24 cellular contexts compared by ENCODE assay signal in genomic region chr5:39121315-39121714, GRCh38. TPM values are rescaled to one million over a fixed set of nuclear protein-coding genes. Genes with fewer than 3 reads are reported as not detected.
DNase-seq lines count a peak whose midpoint lies in the region; ATAC-seq and TF ChIP-seq lines count a peak whose summit lies in the region.
"Had no signal": no experiment of that assay in that cellular context is flagged by ENCODE, and none has a peak within 500 bp of the region (broad histone marks: within the 10 kb centered on the region; RNA-seq: fewer than 3 reads in every experiment).

No MANE protein-coding gene starts in this region.

- peaks cover 44% of the 10 kb centered on the region for H3K4me1 Mint-ChIP-seq in activated naive CD4-positive, alpha-beta T cell treated with anti-CD3 and anti-CD28 coated beads for 36 hours (ENCODE audit: low read depth)
- peaks cover 14 to 23% (median 22%) of the 10 kb centered on the region in 4 donors for H3K4me1 Mint-ChIP-seq in CD4-positive, CD25-positive, alpha-beta regulatory T cell
- peaks cover 29% of the 10 kb centered on the region for H3K4me1 Mint-ChIP-seq in activated T-helper 17 cell treated with anti-CD3 and anti-CD28 coated beads, Interleukin-2, amount 50 U/mL, for 72 hours
- H3K4me1 Mint-ChIP-seq: CD14-positive monocyte, H9, IgD-negative memory B cell had no signal

- no peaks in the 10 kb centered on the region for H3K27me3 Mint-ChIP-seq in activated naive CD4-positive, alpha-beta T cell treated with anti-CD3 and anti-CD28 coated beads for 36 hours (ENCODE audit: low read depth)
- H3K27me3 Mint-ChIP-seq in CD4-positive, CD25-positive, alpha-beta regulatory T cell = no peaks in the 10 kb centered on the region
- no peaks in the 10 kb centered on the region for H3K27me3 Mint-ChIP-seq in activated T-helper 17 cell treated with anti-CD3 and anti-CD28 coated beads, Interleukin-2, amount 50 U/mL, for 72 hours
- H3K27me3 Mint-ChIP-seq: IgD-negative memory B cell had no signal

- H3K36me3 ChIP-seq in CD4-positive, CD25-positive, alpha-beta regulatory T cell (ENCODE audit: control insufficient read depth, insufficient read depth, low read length) = peaks cover 97% of the 10 kb centered on the region
- H3K36me3 ChIP-seq: MG63, Peyer's patch had no signal

- no peaks in the 10 kb centered on the region for H3K9me3 Mint-ChIP-seq in activated naive CD4-positive, alpha-beta T cell treated with anti-CD3 and anti-CD28 coated beads for 36 hours
- no peaks in the 10 kb centered on the region for H3K9me3 Mint-ChIP-seq in CD4-positive, CD25-positive, alpha-beta regulatory T cell
- H3K9me3 Mint-ChIP-seq in activated T-helper 17 cell treated with anti-CD3 and anti-CD28 coated beads, Interleukin-2, amount 50 U/mL, for 72 hours = no peaks in the 10 kb centered on the region
- H3K9me3 Mint-ChIP-seq: CD14-positive monocyte, H9 had no signal

- no peak overlapping the region for H3K4me3 Mint-ChIP-seq in activated naive CD4-positive, alpha-beta T cell treated with anti-CD3 and anti-CD28 coated beads for 36 hours
- H3K4me3 Mint-ChIP-seq in CD4-positive, CD25-positive, alpha-beta regulatory T cell = no peak overlapping the region
- no peak overlapping the region for H3K4me3 Mint-ChIP-seq in activated T-helper 17 cell treated with anti-CD3 and anti-CD28 coated beads, Interleukin-2, amount 50 U/mL, for 72 hours
- H3K4me3 Mint-ChIP-seq: CD14-positive monocyte, H9, IgD-negative memory B cell had no signal

- H3K9me3 ChIP-seq in CD4-positive, CD25-positive, alpha-beta regulatory T cell (ENCODE audit: control insufficient read depth in 2 of 2, low read length in 2 of 2) = no peaks in the 10 kb centered on the region
- H3K9me3 ChIP-seq: MG63, Peyer's patch had no signal

- H3K4me3 ChIP-seq in CD4-positive, CD25-positive, alpha-beta regulatory T cell (ENCODE audit: low read depth, low read length) = no peak overlapping the region
- H3K4me3 ChIP-seq in coronary artery = no peak overlapping the region
- H3K4me3 ChIP-seq: MG63, Peyer's patch had no signal

- POLR2A ChIA-PET in HEK293T (lab: Yijun Ruan, JAX) = no interaction called here

- no peaks in the 10 kb centered on the region for H3K27me3 ChIP-seq in CD4-positive, CD25-positive, alpha-beta regulatory T cell (ENCODE audit: control insufficient read depth, insufficient read depth, low read length)
- H3K27me3 ChIP-seq: MG63, Peyer's patch had no signal

- H3K36me3 Mint-ChIP-seq in activated naive CD4-positive, alpha-beta T cell treated with anti-CD3 and anti-CD28 coated beads for 36 hours (ENCODE audit: low read depth) = peaks cover 25% of the 10 kb centered on the region
- peaks cover 45% of the 10 kb centered on the region for H3K36me3 Mint-ChIP-seq in CD4-positive, CD25-positive, alpha-beta regulatory T cell
- H3K36me3 Mint-ChIP-seq in activated T-helper 17 cell treated with anti-CD3 and anti-CD28 coated beads, Interleukin-2, amount 50 U/mL, for 72 hours (ENCODE audit: low read depth) = peaks cover 86% of the 10 kb centered on the region
- H3K36me3 Mint-ChIP-seq: IgD-negative memory B cell had no signal

- CTCF ChIA-PET in activated naive CD4-positive, alpha-beta T cell treated with anti-CD3 and anti-CD28 coated beads for 36 hours (lab: Charles Lee) = interaction anchor here (0.6 to 0.7 kb wide), 2 partner anchors 42 to 46 kb away, joined by 3 to 4 read pairs; no protein-coding TSS in a partner anchor
- CTCF ChIA-PET in HEK293T (lab: Yijun Ruan, JAX) = interaction anchor here (0.7 kb wide), 1 partner anchor 737 kb away, joined by 3 read pairs; no protein-coding TSS in a partner anchor

- peak overlapping the region; percentile 74 for H3K27ac Mint-ChIP-seq in activated naive CD4-positive, alpha-beta T cell treated with anti-CD3 and anti-CD28 coated beads for 36 hours
- H3K27ac Mint-ChIP-seq in CD4-positive, CD25-positive, alpha-beta regulatory T cell = peak overlapping the region in 2 of 3 donors; percentile 14 to 74
- H3K27ac Mint-ChIP-seq in activated T-helper 17 cell treated with anti-CD3 and anti-CD28 coated beads, Interleukin-2, amount 50 U/mL, for 72 hours = no peak overlapping the region
- H3K27ac Mint-ChIP-seq: IgD-negative memory B cell had no signal

- TF ChIP-seq CTCF in coronary artery (IDR thresholded peaks at IDR 0.05) = no peak

- H3K4me1 ChIP-seq in CD4-positive, CD25-positive, alpha-beta regulatory T cell (ENCODE audit: control insufficient read depth, insufficient read depth, low read length, poor library complexity, severe bottlenecking) = peaks cover 7% of the 10 kb centered on the region
- H3K4me1 ChIP-seq: Peyer's patch had no signal

- no peak overlapping the region for H3K27ac ChIP-seq in CD4-positive, CD25-positive, alpha-beta regulatory T cell (ENCODE audit: insufficient read depth, low read length, poor library complexity, severe bottlenecking)
- H3K27ac ChIP-seq in coronary artery = no peak overlapping the region
- H3K27ac ChIP-seq: Peyer's patch had no signal

- intact Hi-C loops in activated naive CD4-positive, alpha-beta T cell treated with anti-CD3 and anti-CD28 coated beads for 36 hours (cut with micrococcal nuclease) = no loop called here

- DNase-seq in activated naive CD4-positive, alpha-beta T cell treated with anti-CD3 and anti-CD28 coated beads for 36 hours = no peak
- DNase-seq in activated naive CD4-positive, alpha-beta T cell treated with Interleukin-2 at 50 U/mL for 16 hours = no peak
- no peak for DNase-seq in CD4-positive, CD25-positive, alpha-beta regulatory T cell
- DNase-seq in ELR (ENCODE audit: low read depth) = peak; percentile 38
- DNase-seq in HEK293T (ENCODE audit: extremely low spot score) = no peak
- no peak for DNase-seq in coronary artery (ENCODE audit: low spot score)
- DNase-seq: COR-L47, DMS 273 treated with DMSO at 0.1 percent for 48 hours, DND-41, GDM1, H9, Kasumi-1, MG63, NCI-H1048, NCI-H1436 treated with DMSO at 0.1 percent for 48 hours, NCI-H2081, NCI-H2171 treated with DMSO at 0.1 percent for 48 hours, NCI-H446 treated with DMSO at 0.1 percent for 48 hours, Peyer's patch, Right ventricle myocardium superior had no signal

- ATAC-seq in CD4-positive, CD25-positive, alpha-beta regulatory T cell (ENCODE audit: low read depth in 2 of 2) = no peak
- peak; percentile 32 for ATAC-seq in activated T-helper 17 cell treated with anti-CD3 and anti-CD28 coated beads, Interleukin-2, amount 50 U/mL, for 72 hours (replicated peaks)
- no peak for ATAC-seq in GM21717 (IDR thresholded peaks at IDR 0.05; ENCODE audit: unreplicated experiment)

TF ChIP-seq in HEK293T, 16 proteins besides CTCF, POLR2A, EP300 and RAD21:
- TF ChIP-seq CTBP1 (IDR thresholded peaks at IDR 0.05; ENCODE audit: borderline replicate concordance) (no peak), FOXM1 (IDR thresholded peaks at IDR 0.05; ENCODE audit: borderline replicate concordance) (no peak), FOXA1 (IDR thresholded peaks at IDR 0.05) (no peak), ZNF384 (IDR thresholded peaks at IDR 0.05) (no peak), SP1 (IDR thresholded peaks at IDR 0.05) (no peak), ELF4 (IDR thresholded peaks at IDR 0.05) (no peak), L3MBTL2 (conservative IDR thresholded peaks at IDR 0.05) (no peak), SUZ12 (IDR thresholded peaks at IDR 0.05) (no peak), TARDBP (IDR thresholded peaks at IDR 0.05) (no peak), LEF1 (IDR thresholded peaks at IDR 0.05; ENCODE audit: borderline replicate concordance) (no peak), PKNOX1 (IDR thresholded peaks at IDR 0.05) (no peak), ARNT (IDR thresholded peaks at IDR 0.05) (no peak), HDGF (IDR thresholded peaks at IDR 0.05; ENCODE audit: borderline replicate concordance) (no peak), NFRKB (IDR thresholded peaks at IDR 0.05) (no peak), FOXK2 (IDR thresholded peaks at IDR 0.05) (no peak), BHLHE40 (IDR thresholded peaks at IDR 0.05; ENCODE audit: borderline replicate concordance) (no peak)
TF ChIP-seq in HEK293T: peak in this region for 0.

RNA-seq across cellular contexts. Expression of gene RICTOR, which starts 47.1 kb away (rescaled TPM):
- 10 to 100 TPM; 25.0 to 26.1 TPM for total RNA-seq in activated naive CD4-positive, alpha-beta T cell treated with anti-CD3 and anti-CD28 coated beads for 36 hours
- total RNA-seq in CD4-positive, CD25-positive, alpha-beta regulatory T cell = 84.0 TPM
- 10 to 100 TPM; 11.3 to 16.2 (median 14.5) TPM for polyA plus RNA-seq in CD4-positive, CD25-positive, alpha-beta regulatory T cell
- 10 to 100 TPM; 35.1 to 84.8 TPM for total RNA-seq in activated T-helper 17 cell treated with anti-CD3 and anti-CD28 coated beads, Interleukin-2, amount 50 U/mL, for 72 hours
